Comparison of ENCODE assay signal across 9 cellular contexts in genomic region chr5:111472579-111472978, GRCh38. TPM values are rescaled to one million over a fixed set of nuclear protein-coding genes. Genes with fewer than 3 reads are reported as not detected.
A peak's percentile ranks its signal among the peaks of the same experiment; 100 is the strongest.
DNase-seq lines count a peak whose midpoint lies in the region; ATAC-seq and TF ChIP-seq lines count a peak whose summit lies in the region.
"Had no signal": no experiment of that assay in that cellular context is flagged by ENCODE, and none has a peak within 500 bp of the region (broad histone marks: within the 10 kb centered on the region; RNA-seq: fewer than 3 reads in every experiment).

No MANE protein-coding gene starts in this region.

- peak overlapping the region; percentile 84 for H3K27ac Mint-ChIP-seq in activated naive CD4-positive, alpha-beta T cell treated with anti-CD3 and anti-CD28 coated beads, Interleukin-2, amount 50 U/mL, for 24 hours
- H3K27ac Mint-ChIP-seq in activated CD8-positive, alpha-beta memory T cell treated with anti-CD3 and anti-CD28 coated beads, Interleukin-2, amount 10 ng/mL, durations not matched to agents 7 days and 5 days = no peak overlapping the region

- peaks cover 8% of the 10 kb centered on the region for H3K36me3 Mint-ChIP-seq in activated naive CD4-positive, alpha-beta T cell treated with anti-CD3 and anti-CD28 coated beads, Interleukin-2, amount 50 U/mL, for 24 hours
- peaks cover 22% of the 10 kb centered on the region for H3K36me3 Mint-ChIP-seq in activated CD8-positive, alpha-beta memory T cell treated with anti-CD3 and anti-CD28 coated beads, Interleukin-2, amount 10 ng/mL, durations not matched to agents 7 days and 5 days

- no peak for TF ChIP-seq CTCF in upper lobe of left lung (IDR thresholded peaks at IDR 0.05)

- H3K27ac ChIP-seq in upper lobe of left lung (no peak overlapping the region), Karpas-422 (ENCODE audit: low read length) (no peak overlapping the region)
- H3K27ac ChIP-seq: pancreas had no signal

- no peaks in the 10 kb centered on the region for H3K79me2 ChIP-seq in Karpas-422 (ENCODE audit: low read length)

- TF ChIP-seq EP300 in upper lobe of left lung (IDR thresholded peaks at IDR 0.05) = no peak

- DNase-seq in activated naive CD4-positive, alpha-beta T cell treated with anti-CD3 and anti-CD28 coated beads, Interleukin-2, amount 50 U/mL, for 16 hours = no peak
- DNase-seq in SKM-1 treated with dmso at 0.1 percent for 144 hours (lab: John Stamatoyannopoulos, UW; ENCODE audit: unreplicated experiment) (peak; percentile 82), upper lobe of left lung (no peak), Karpas-422 (no peak), midbrain (lab: John Stamatoyannopoulos, UW) (no peak)
- DNase-seq in activated CD8-positive, alpha-beta memory T cell treated with anti-CD3 and anti-CD28 coated beads, Interleukin-2, amount 10 ng/mL, durations not matched to agents 7 days and 5 days = no peak
- DNase-seq: pancreas had no signal

- H3K9me3 ChIP-seq in upper lobe of left lung (no peaks in the 10 kb centered on the region), Karpas-422 (ENCODE audit: low read length) (no peaks in the 10 kb centered on the region)
- H3K9me3 ChIP-seq: pancreas had no signal

- no peaks in the 10 kb centered on the region for H3K27me3 Mint-ChIP-seq in activated naive CD4-positive, alpha-beta T cell treated with anti-CD3 and anti-CD28 coated beads, Interleukin-2, amount 50 U/mL, for 24 hours
- H3K27me3 Mint-ChIP-seq in activated CD8-positive, alpha-beta memory T cell treated with anti-CD3 and anti-CD28 coated beads, Interleukin-2, amount 10 ng/mL, durations not matched to agents 7 days and 5 days = no peaks in the 10 kb centered on the region

- no peaks in the 10 kb centered on the region for H3K27me3 ChIP-seq in upper lobe of left lung
- no peaks in the 10 kb centered on the region for H3K27me3 ChIP-seq in Karpas-422 (ENCODE audit: low read length)
- H3K27me3 ChIP-seq: pancreas had no signal

- TF ChIP-seq POLR2A in upper lobe of left lung (IDR thresholded peaks at IDR 0.05) = no peak

- H3K4me3 ChIP-seq in upper lobe of left lung (no peak overlapping the region), Karpas-422 (ENCODE audit: low read length) (no peak overlapping the region)
- H3K4me3 ChIP-seq: pancreas had no signal

- ATAC-seq in HG02938 (IDR thresholded peaks at IDR 0.05; ENCODE audit: unreplicated experiment) (peak; percentile 54), upper lobe of left lung (ENCODE audit: low FRiP score in 2 of 2) (peak; percentile 26 to 62)
- ATAC-seq in activated CD8-positive, alpha-beta memory T cell treated with anti-CD3 and anti-CD28 coated beads, Interleukin-2, amount 10 ng/mL, durations not matched to agents 7 days and 5 days = no peak

- peaks cover 4% of the 10 kb centered on the region for H3K4me1 Mint-ChIP-seq in activated naive CD4-positive, alpha-beta T cell treated with anti-CD3 and anti-CD28 coated beads, Interleukin-2, amount 50 U/mL, for 24 hours
- H3K4me1 Mint-ChIP-seq in activated CD8-positive, alpha-beta memory T cell treated with anti-CD3 and anti-CD28 coated beads, Interleukin-2, amount 10 ng/mL, durations not matched to agents 7 days and 5 days = no peaks in the 10 kb centered on the region

- H3K9me3 Mint-ChIP-seq in activated naive CD4-positive, alpha-beta T cell treated with anti-CD3 and anti-CD28 coated beads, Interleukin-2, amount 50 U/mL, for 24 hours = no peaks in the 10 kb centered on the region
- peaks cover 5% of the 10 kb centered on the region for H3K9me3 Mint-ChIP-seq in activated CD8-positive, alpha-beta memory T cell treated with anti-CD3 and anti-CD28 coated beads, Interleukin-2, amount 10 ng/mL, durations not matched to agents 7 days and 5 days (ENCODE audit: low read depth)

- no peaks in the 10 kb centered on the region for H3K9me2 ChIP-seq in Karpas-422 (replicated peaks; ENCODE audit: insufficient read depth, low read length)

- H3K4me1 ChIP-seq in upper lobe of left lung = no peaks in the 10 kb centered on the region
- no peaks in the 10 kb centered on the region for H3K4me1 ChIP-seq in Karpas-422 (ENCODE audit: low read length)
- H3K4me1 ChIP-seq: pancreas had no signal

- WGBS in upper lobe of left lung, 2 donors = 58 to 77% methylated on average over 3 of the region's 3 CpGs

- CTCF ChIA-PET in activated CD8-positive, alpha-beta memory T cell treated with anti-CD3 and anti-CD28 coated beads, Interleukin-2, amount 10 ng/mL, durations not matched to agents 7 days and 5 days (lab: Charles Lee) = interaction anchor here (1.6 kb wide), 1 partner anchor 8 kb away, joined by 4 read pairs; no protein-coding TSS in a partner anchor

- no peak overlapping the region for H2AFZ ChIP-seq in Karpas-422 (ENCODE audit: low read length)

- no peaks in the 10 kb centered on the region for H3K36me3 ChIP-seq in upper lobe of left lung
- H3K36me3 ChIP-seq in Karpas-422 (ENCODE audit: insufficient read depth, low read length) = no peaks in the 10 kb centered on the region
- H3K36me3 ChIP-seq: pancreas had no signal

- H3K4me3 Mint-ChIP-seq in activated naive CD4-positive, alpha-beta T cell treated with anti-CD3 and anti-CD28 coated beads, Interleukin-2, amount 50 U/mL, for 24 hours = no peak overlapping the region
- no peak overlapping the region for H3K4me3 Mint-ChIP-seq in activated CD8-positive, alpha-beta memory T cell treated with anti-CD3 and anti-CD28 coated beads, Interleukin-2, amount 10 ng/mL, durations not matched to agents 7 days and 5 days

- no peaks in the 10 kb centered on the region for H4K20me1 ChIP-seq in Karpas-422 (ENCODE audit: insufficient read depth, low read depth, low read length)

- H3K4me2 ChIP-seq in Karpas-422 (ENCODE audit: low read depth, low read length, poor library complexity, severe bottlenecking) = no peak overlapping the region

- no peak overlapping the region for H3K9ac ChIP-seq in Karpas-422 (ENCODE audit: low read length)

RNA-seq across cellular contexts. Expression of gene STARD4, which starts 39.8 kb away (rescaled TPM):
- 10 to 100 TPM; 23.0 to 71.5 (median 41.8) TPM for total RNA-seq in upper lobe of left lung
- total RNA-seq in Karpas-422 (2014; rRNA removed; shearing (Covaris generic); ENCODE audit: low replicate concordance) = 23.1 and 29.3 TPM in 2 replicates
- 10 to 100 TPM; 58.3 to 77.7 TPM for total RNA-seq in activated CD8-positive, alpha-beta memory T cell treated with anti-CD3 and anti-CD28 coated beads, Interleukin-2, amount 10 ng/mL, durations not matched to agents 7 days and 5 days
